11 cellular contexts compared by ENCODE assay signal in genomic region chr1:236039736-236040670, GRCh38. TPM values are rescaled to one million over a fixed set of nuclear protein-coding genes. Genes with fewer than 3 reads are reported as not detected.
DNase-seq lines count a peak whose midpoint lies in the region; ATAC-seq, FAIRE-seq and TF ChIP-seq lines count a peak whose summit lies in the region.
"Had no signal": no experiment of that assay in that cellular context is flagged by ENCODE, and none has a peak within 500 bp of the region (broad histone marks: within the 10 kb centered on the region; RNA-seq: fewer than 3 reads in every experiment).

No MANE protein-coding gene starts in this region.

- intact Hi-C loops in K562 (cut with micrococcal nuclease): no loop called here

- H2AFZ ChIP-seq in K562 (ENCODE audit: low read depth, low read length): peak overlapping the region; percentile 30; the same call in 1 of the 2 replicates

- TF ChIP-seq POLR2A in K562 (conservative IDR thresholded peaks at IDR 0.05): no peak

- POLR2A ChIA-PET in K562 (lab: Yijun Ruan, JAX): interaction anchor here (0.6 to 0.7 kb wide), 2 partner anchors 19 to 44 kb away, joined by 3 read pairs; no protein-coding TSS in a partner anchor

- no peaks in the 10 kb centered on the region for H3K9me1 ChIP-seq in K562 (ENCODE audit: control insufficient read depth, insufficient read depth, low read length)

- peaks cover 16 to 28% of the 10 kb centered on the region in 2 experiments; a peak in 3 of 5 replicates for H3K27me3 ChIP-seq in K562 (ENCODE audit: control insufficient read depth in 2 of 2, insufficient read depth in 2 of 2, low read length in 2 of 2)

- no peaks in the 10 kb centered on the region for H4K20me1 ChIP-seq in K562 (replicated peaks; ENCODE audit: control insufficient read depth, insufficient read depth, low read length)

- 2% methylated on average over 13 of the region's 13 CpGs for WGBS in K562 (ENCODE audit: insufficient coverage, low coverage, missing lambda C conversion rate)

- no peak overlapping the region for H3K27ac ChIP-seq in K562 (ENCODE audit: extremely low read depth, low read depth, low read length)

- no peak overlapping the region for H3K4me3 ChIP-seq in K562

- ATAC-seq in K562: peak; percentile 54
- no peak for ATAC-seq in GM19395 (IDR thresholded peaks at IDR 0.05; ENCODE audit: unreplicated experiment)
- ATAC-seq in HG03342 (IDR thresholded peaks at IDR 0.05; ENCODE audit: unreplicated experiment): no peak
- no peak for ATAC-seq in HG02973 (IDR thresholded peaks at IDR 0.05; ENCODE audit: unreplicated experiment)

- in situ Hi-C loops in K562 (cut with MboI) (no loop called here), ACHN (cut with HindIII; ENCODE audit: low pct_ligation_motif_present, low pct_unique_long_range_greater_than_20kb, low sequenced_read_pairs) (no loop called here)

- TF ChIP-seq CTCF in K562 (IDR thresholded peaks at IDR 0.05 in 2 of 3, conservative IDR thresholded peaks at IDR 0.05 in 1 of 3; ENCODE audit: insufficient read depth in 2 of 3, low read depth in 1 of 3, low read length in 3 of 3): no peak

- no peak overlapping the region for H3K9ac ChIP-seq in K562 (ENCODE audit: insufficient read depth in 1 of 2, low read depth in 2 of 2, low read length in 2 of 2)

- DNase-seq in HuH-7.5 (ENCODE audit: low spot score): peak; percentile 68
- DNase-seq in K562 (ENCODE audit: extremely low read depth in 1 of 4, low spot score in 3 of 4): no peak
- DNase-seq in iris pigment epithelial cell (ENCODE audit: low read depth): peak; percentile 91
- DNase-seq in smooth muscle cell of the brain vasculature (ENCODE audit: low read depth, low spot score): peak; percentile 79
- DNase-seq in ACHN: no peak
- DNase-seq: activated B cell treated with CpG ODN at 0.5 μM for 24 hours, NCI-H1930 had no signal

- H3K4me2 ChIP-seq in K562 (ENCODE audit: insufficient read depth, low read length): no peak overlapping the region

- H3K79me2 ChIP-seq in K562 (ENCODE audit: control insufficient read depth, insufficient read depth, low read length): no peaks in the 10 kb centered on the region

- no peaks in the 10 kb centered on the region for H3K4me1 ChIP-seq in K562 (replicated peaks in 1 of 2; ENCODE audit: control insufficient read depth in 2 of 2, insufficient read depth in 2 of 2, low read length in 2 of 2)

- CTCF ChIA-PET in K562 (lab: Yijun Ruan, JAX; ENCODE audit: low intra/inter-chr PET ratio): interaction anchor here (0.6 kb wide), 1 partner anchor 38 kb away, joined by 3 read pairs; no protein-coding TSS in a partner anchor

- H3K9me3 ChIP-seq in K562 (replicated peaks; ENCODE audit: control insufficient read depth, insufficient read depth, low read depth, low read length): no peaks in the 10 kb centered on the region

- TF ChIP-seq EP300 in K562 (IDR thresholded peaks at IDR 0.05; ENCODE audit: low read length): no peak

- no TSS peak for BruUV-seq in K562 (replicated peaks; lab: Mats Ljungman, UMichigan)

- no peak for TF ChIP-seq RAD21 in K562 (CRISPR knock-in tag; conservative IDR thresholded peaks at IDR 0.05 in 1 of 2, IDR thresholded peaks at IDR 0.05 in 1 of 2)

- H3K36me3 ChIP-seq in K562 (ENCODE audit: control insufficient read depth, insufficient read depth, low read length): no peaks in the 10 kb centered on the region

- FAIRE-seq in K562 (lab: Jason Lieb, UNC): no peak
- FAIRE-seq: urothelium cell line had no signal

TF ChIP-seq in K562, 482 proteins besides CTCF, POLR2A, EP300 and RAD21:
- TF ChIP-seq HDAC8 (tag; IDR thresholded peaks at IDR 0.05): no peak
- TF ChIP-seq ZNF717 (CRISPR knock-in tag; IDR thresholded peaks at IDR 0.05): no peak
- TF ChIP-seq USF2 (CRISPR knock-in tag; IDR thresholded peaks at IDR 0.05): peak; percentile 52
- TF ChIP-seq RAD51 (IDR thresholded peaks at IDR 0.05; ENCODE audit: borderline replicate concordance, low read depth): peak; percentile 35; the same call in 1 of the 2 replicates
- TF ChIP-seq TFE3 (CRISPR knock-in tag; IDR thresholded peaks at IDR 0.05): peak; percentile 59
- TF ChIP-seq PHB2 (IDR thresholded peaks at IDR 0.05; ENCODE audit: low read depth): no peak
- TF ChIP-seq LCOR (CRISPR knock-in tag; IDR thresholded peaks at IDR 0.05): no peak

RNA-seq across cellular contexts. Expression of gene NID1, which starts 24.9 kb away (rescaled TPM):
- not detected in 2 replicates for total RNA-seq in K562 (2011; cell fraction: chromatin; rRNA removed; ENCODE audit: low replicate concordance)
- total RNA-seq in K562 (2011; cell fraction: nucleolus; rRNA removed): not detected in 2 replicates
- not detected in 2 replicates for total RNA-seq in K562 (2011; cell fraction: nucleoplasm; rRNA removed)
- total RNA-seq in K562 (2014; rRNA removed) (not detected in 2 replicates), K562 (2014; rRNA removed; fragmentation: Illumina TruSeq; extraction: Trizol) (not detected in 2 replicates), K562 (2015; rRNA removed; fragmentation: Illumina TruSeq; extraction: Trizol) (not detected in 2 replicates), K562 (2021) (0.22 and 0.27 TPM in 2 replicates)
- polyA plus RNA-seq in K562 (2011; rRNA removed) (not detected in 2 replicates), K562 (2014; fragmentation: Illumina TruSeq; extraction: Trizol) (not detected in 2 replicates), K562 (2014; fragmentation: Nextera tagmentation; extraction: Ambion mirVana) (not detected), K562 (2014; rRNA removed) (not detected in 2 replicates)
- 0.01 TPM in 1 of 2 replicates, not detected in the other for polyA plus RNA-seq in K562 (2011; cell fraction: cytosol; rRNA removed)
- not detected in 2 replicates for polyA plus RNA-seq in K562 (2011; cell fraction: nucleus; rRNA removed)
- not detected in 2 replicates for polyA plus RNA-seq in K562 (2012)
- polyA minus RNA-seq in K562 (2011; rRNA and poly(A)+ RNA removed): not detected in 2 replicates
- polyA minus RNA-seq in K562 (2011; cell fraction: cytosol; rRNA and poly(A)+ RNA removed): 0.46 TPM in 1 of 2 replicates, not detected in the other
- polyA minus RNA-seq in K562 (2011; cell fraction: nucleus; rRNA and poly(A)+ RNA removed): not detected in 2 replicates

Comparison
In these comparisons a context has a peak if more than half of its experiments do, and no peak if none do; other contexts are left out.
1. DNase-seq: peak in HuH-7.5 (single experiment), iris pigment epithelial cell (single experiment) and smooth muscle cell of the brain vasculature (single experiment); none in K562 (0 of 4) and ACHN (single experiment).